Comparison of ENCODE assay signal across 8 cellular contexts in genomic region chr4:103786014-103786413, GRCh38.
DNase-seq lines count a peak whose midpoint lies in the region; ATAC-seq and TF ChIP-seq lines count a peak whose summit lies in the region.

No MANE protein-coding gene starts in this region.

- H3K27me3 ChIP-seq in Karpas-422 (ENCODE audit: low read length), result no peaks in the 10 kb centered on the region
- H3K27me3 ChIP-seq in WERI-Rb-1 (ENCODE audit: insufficient read depth, low read depth, severe bottlenecking), result no peaks in the 10 kb centered on the region
- no peaks in the 10 kb centered on the region for H3K27me3 ChIP-seq in right lobe of liver
- H3K27me3 ChIP-seq in aorta (ENCODE audit: control insufficient read depth in 1 of 2, insufficient read depth in 2 of 2, low read length in 1 of 2), result no peaks in the 10 kb centered on the region

- H3K27ac ChIP-seq in Karpas-422 (ENCODE audit: low read length) (no peak overlapping the region), WERI-Rb-1 (no peak overlapping the region), right lobe of liver (no peak overlapping the region), aorta (ENCODE audit: low read depth in 1 of 2, low read length in 2 of 2) (no peak overlapping the region)

- H3K36me3 ChIP-seq in Karpas-422 (ENCODE audit: insufficient read depth, low read length) (no peaks in the 10 kb centered on the region), WERI-Rb-1 (no peaks in the 10 kb centered on the region), right lobe of liver (no peaks in the 10 kb centered on the region), aorta (ENCODE audit: control insufficient read depth in 1 of 2, insufficient read depth in 2 of 2, low read length in 1 of 2) (no peaks in the 10 kb centered on the region)

- H3K9me3 ChIP-seq in Karpas-422 (ENCODE audit: low read length) (no peaks in the 10 kb centered on the region), WERI-Rb-1 (ENCODE audit: severe bottlenecking) (no peaks in the 10 kb centered on the region), right lobe of liver (no peaks in the 10 kb centered on the region), aorta (ENCODE audit: control insufficient read depth, low read length) (peaks cover 5% of the 10 kb centered on the region)

- H3K9ac ChIP-seq in Karpas-422 (ENCODE audit: low read length), result no peak overlapping the region

- no peaks in the 10 kb centered on the region for H3K9me2 ChIP-seq in Karpas-422 (replicated peaks; ENCODE audit: insufficient read depth, low read length)

- WGBS in right lobe of liver (ENCODE audit: insufficient coverage, low coverage, low lambda C conversion rate, missing lambda C conversion rate), result 63% methylated on average over 2 of the region's 2 CpGs
- 74 to 79% methylated on average over 2 of the region's 2 CpGs for WGBS in aorta, 2 donors

- intact Hi-C loops in right lobe of liver (cut with DNase I), result no loop called here
- intact Hi-C loops in aorta (cut with DNase I), result no loop called here

- H3K4me2 ChIP-seq in Karpas-422 (ENCODE audit: low read depth, low read length, poor library complexity, severe bottlenecking), result no peak overlapping the region

- H3K4me1 ChIP-seq in Karpas-422 (ENCODE audit: low read length) (no peaks in the 10 kb centered on the region), right lobe of liver (no peaks in the 10 kb centered on the region), aorta (ENCODE audit: control insufficient read depth in 1 of 2, insufficient read depth in 2 of 2, low read length in 2 of 2) (no peaks in the 10 kb centered on the region)

- no peak overlapping the region for H3K4me3 ChIP-seq in Karpas-422 (ENCODE audit: low read length)
- H3K4me3 ChIP-seq in WERI-Rb-1 (ENCODE audit: low read depth, low read length), result no peak overlapping the region
- no peak overlapping the region for H3K4me3 ChIP-seq in right lobe of liver
- no peak overlapping the region for H3K4me3 ChIP-seq in aorta (ENCODE audit: low read length in 2 of 2)

- no peak for TF ChIP-seq POLR2A in right lobe of liver (IDR thresholded peaks at IDR 0.05)

- no peaks in the 10 kb centered on the region for H4K20me1 ChIP-seq in Karpas-422 (ENCODE audit: insufficient read depth, low read depth, low read length)

- no peak overlapping the region for H2AFZ ChIP-seq in Karpas-422 (ENCODE audit: low read length)

- peak; percentile 93 for TF ChIP-seq CTCF in WERI-Rb-1 (IDR thresholded peaks at IDR 0.05; ENCODE audit: low read depth, low read length)
- peak; percentile 32 to 50 (median 42) for TF ChIP-seq CTCF in right lobe of liver (IDR thresholded peaks at IDR 0.05)

- peak; percentile 74 for ATAC-seq in GM21825 (IDR thresholded peaks at IDR 0.05; ENCODE audit: unreplicated experiment)
- ATAC-seq in right lobe of liver, result peak; percentile 71 to 77 (median 74)
- ATAC-seq in aorta (ENCODE audit: low FRiP score), result no peak

- peak; percentile 35 for DNase-seq in NOMO-1 treated with DMSO at 0.1 percent for 48 hours (lab: John Stamatoyannopoulos, UW; ENCODE audit: unreplicated experiment)
- no peak for DNase-seq in NOMO-1 treated with dmso at 0.1 percent for 144 hours (lab: John Stamatoyannopoulos, UW; ENCODE audit: unreplicated experiment)
- peak; percentile 90 for DNase-seq in Karpas-422
- peak; percentile 57 for DNase-seq in WERI-Rb-1
- no peak for DNase-seq in right lobe of liver
- DNase-seq in aorta, result no peak
- no peak for DNase-seq in stimulated activated CD4-positive, alpha-beta T cell treated with anti-CD3 and anti-CD28 coated beads, Interleukin-1b, Interleukin-23, amount 100 ng/mL, for 48 hours

- no peaks in the 10 kb centered on the region for H3K79me2 ChIP-seq in Karpas-422 (ENCODE audit: low read length)

Comparison
In these comparisons a context has a peak if more than half of its experiments do, and no peak if none do; other contexts are left out.
1. DNase-seq: peak in NOMO-1 treated with DMSO at 0.1 percent for 48 hours (single experiment), Karpas-422 (single experiment) and WERI-Rb-1 (single experiment); none in NOMO-1 treated with dmso at 0.1 percent for 144 hours (single experiment), right lobe of liver (0 of 3), aorta (0 of 2) and stimulated activated CD4-positive, alpha-beta T cell treated with anti-CD3 and anti-CD28 coated beads, Interleukin-1b, Interleukin-23, amount 100 ng/mL, for 48 hours (single experiment).